Comparison of ENCODE assay signal across 2 cellular contexts in the genomic region with DNA sequence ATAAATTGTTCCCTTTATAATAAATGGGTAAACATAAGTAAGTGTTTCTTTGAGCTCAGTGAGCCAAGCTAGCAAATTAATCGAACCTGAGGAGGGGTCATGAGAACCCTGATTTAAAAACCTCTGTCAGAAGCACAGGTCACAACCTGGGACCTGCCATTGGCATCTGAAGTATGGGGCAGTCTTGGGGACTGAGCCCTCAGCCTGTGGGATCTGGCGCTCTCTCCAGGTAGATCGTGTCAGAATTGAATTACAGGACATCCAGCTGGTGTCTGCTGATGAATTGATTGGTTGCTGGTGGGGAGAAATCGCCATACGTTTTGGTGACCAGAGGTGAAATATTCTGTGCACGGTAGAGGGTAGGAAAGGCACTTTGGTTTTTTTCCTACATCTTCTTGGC.
TF ChIP-seq lines count a peak whose summit lies in the region.

No MANE protein-coding gene starts in this region.

TF ChIP-seq in GM23338, 12 proteins besides CTCF, POLR2A, EP300 and RAD21:
- no peak for TF ChIP-seq CREB1 (CRISPR knock-in tag; IDR thresholded peaks at IDR 0.05; ENCODE audit: low read depth)
- TF ChIP-seq EZH2 (IDR thresholded peaks at IDR 0.05; ENCODE audit: low read depth, unreplicated experiment), result no peak
- TF ChIP-seq, protein P1, sequence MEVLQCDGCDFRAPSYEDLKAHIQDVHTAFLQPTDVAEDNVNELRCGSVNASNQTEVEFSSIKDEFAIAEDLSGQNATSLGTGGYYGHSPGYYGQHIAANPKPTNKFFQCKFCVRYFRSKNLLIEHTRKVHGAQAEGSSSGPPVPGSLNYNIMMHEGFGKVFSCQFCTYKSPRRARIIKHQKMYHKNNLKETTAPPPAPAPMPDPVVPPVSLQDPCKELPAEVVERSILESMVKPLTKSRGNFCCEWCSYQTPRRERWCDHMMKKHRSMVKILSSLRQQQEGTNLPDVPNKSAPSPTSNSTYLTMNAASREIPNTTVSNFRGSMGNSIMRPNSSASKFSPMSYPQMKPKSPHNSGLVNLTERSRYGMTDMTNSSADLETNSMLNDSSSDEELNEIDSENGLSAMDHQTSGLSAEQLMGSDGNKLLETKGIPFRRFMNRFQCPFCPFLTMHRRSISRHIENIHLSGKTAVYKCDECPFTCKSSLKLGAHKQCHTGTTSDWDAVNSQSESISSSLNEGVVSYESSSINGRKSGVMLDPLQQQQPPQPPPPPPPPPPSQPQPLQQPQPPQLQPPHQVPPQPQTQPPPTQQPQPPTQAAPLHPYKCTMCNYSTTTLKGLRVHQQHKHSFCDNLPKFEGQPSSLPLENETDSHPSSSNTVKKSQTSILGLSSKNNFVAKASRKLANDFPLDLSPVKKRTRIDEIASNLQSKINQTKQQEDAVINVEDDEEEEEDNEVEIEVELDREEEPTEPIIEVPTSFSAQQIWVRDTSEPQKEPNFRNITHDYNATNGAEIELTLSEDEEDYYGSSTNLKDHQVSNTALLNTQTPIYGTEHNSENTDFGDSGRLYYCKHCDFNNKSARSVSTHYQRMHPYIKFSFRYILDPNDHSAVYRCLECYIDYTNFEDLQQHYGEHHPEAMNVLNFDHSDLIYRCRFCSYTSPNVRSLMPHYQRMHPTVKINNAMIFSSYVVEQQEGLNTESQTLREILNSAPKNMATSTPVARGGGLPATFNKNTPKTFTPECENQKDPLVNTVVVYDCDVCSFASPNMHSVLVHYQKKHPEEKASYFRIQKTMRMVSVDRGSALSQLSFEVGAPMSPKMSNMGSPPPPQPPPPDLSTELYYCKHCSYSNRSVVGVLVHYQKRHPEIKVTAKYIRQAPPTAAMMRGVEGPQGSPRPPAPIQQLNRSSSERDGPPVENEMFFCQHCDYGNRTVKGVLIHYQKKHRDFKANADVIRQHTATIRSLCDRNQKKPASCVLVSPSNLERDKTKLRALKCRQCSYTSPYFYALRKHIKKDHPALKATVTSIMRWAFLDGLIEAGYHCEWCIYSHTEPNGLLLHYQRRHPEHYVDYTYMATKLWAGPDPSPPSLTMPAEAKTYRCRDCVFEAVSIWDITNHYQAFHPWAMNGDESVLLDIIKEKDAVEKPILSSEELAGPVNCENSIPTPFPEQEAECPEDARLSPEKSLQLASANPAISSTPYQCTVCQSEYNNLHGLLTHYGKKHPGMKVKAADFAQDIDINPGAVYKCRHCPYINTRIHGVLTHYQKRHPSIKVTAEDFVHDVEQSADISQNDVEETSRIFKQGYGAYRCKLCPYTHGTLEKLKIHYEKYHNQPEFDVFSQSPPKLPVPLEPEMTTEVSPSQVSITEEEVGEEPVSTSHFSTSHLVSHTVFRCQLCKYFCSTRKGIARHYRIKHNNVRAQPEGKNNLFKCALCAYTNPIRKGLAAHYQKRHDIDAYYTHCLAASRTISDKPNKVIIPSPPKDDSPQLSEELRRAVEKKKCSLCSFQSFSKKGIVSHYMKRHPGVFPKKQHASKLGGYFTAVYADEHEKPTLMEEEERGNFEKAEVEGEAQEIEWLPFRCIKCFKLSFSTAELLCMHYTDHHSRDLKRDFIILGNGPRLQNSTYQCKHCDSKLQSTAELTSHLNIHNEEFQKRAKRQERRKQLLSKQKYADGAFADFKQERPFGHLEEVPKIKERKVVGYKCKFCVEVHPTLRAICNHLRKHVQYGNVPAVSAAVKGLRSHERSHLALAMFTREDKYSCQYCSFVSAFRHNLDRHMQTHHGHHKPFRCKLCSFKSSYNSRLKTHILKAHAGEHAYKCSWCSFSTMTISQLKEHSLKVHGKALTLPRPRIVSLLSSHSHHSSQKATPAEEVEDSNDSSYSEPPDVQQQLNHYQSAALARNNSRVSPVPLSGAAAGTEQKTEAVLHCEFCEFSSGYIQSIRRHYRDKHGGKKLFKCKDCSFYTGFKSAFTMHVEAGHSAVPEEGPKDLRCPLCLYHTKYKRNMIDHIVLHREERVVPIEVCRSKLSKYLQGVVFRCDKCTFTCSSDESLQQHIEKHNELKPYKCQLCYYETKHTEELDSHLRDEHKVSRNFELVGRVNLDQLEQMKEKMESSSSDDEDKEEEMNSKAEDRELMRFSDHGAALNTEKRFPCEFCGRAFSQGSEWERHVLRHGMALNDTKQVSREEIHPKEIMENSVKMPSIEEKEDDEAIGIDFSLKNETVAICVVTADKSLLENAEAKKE (CRISPR knock-in tag; IDR thresholded peaks at IDR 0.05), result no peak
- no peak for TF ChIP-seq JUNB (IDR thresholded peaks at IDR 0.05; ENCODE audit: unreplicated experiment)
- TF ChIP-seq STAT1 (IDR thresholded peaks at IDR 0.05; ENCODE audit: unreplicated experiment), result no peak
- no peak for TF ChIP-seq POLR2AphosphoS5 (IDR thresholded peaks at IDR 0.05; ENCODE audit: low read depth)
- no peak for TF ChIP-seq ZNF331 (CRISPR knock-in tag; IDR thresholded peaks at IDR 0.05; ENCODE audit: low read depth)
- no peak for TF ChIP-seq ZNF114 (CRISPR knock-in tag; IDR thresholded peaks at IDR 0.05)
- no peak for TF ChIP-seq NANOG (IDR thresholded peaks at IDR 0.05; ENCODE audit: borderline replicate concordance)
TF ChIP-seq in GM23338: peak in this region for 0.

TF ChIP-seq in H1, 55 proteins besides CTCF, POLR2A, EP300 and RAD21:
- TF ChIP-seq, protein P2, sequence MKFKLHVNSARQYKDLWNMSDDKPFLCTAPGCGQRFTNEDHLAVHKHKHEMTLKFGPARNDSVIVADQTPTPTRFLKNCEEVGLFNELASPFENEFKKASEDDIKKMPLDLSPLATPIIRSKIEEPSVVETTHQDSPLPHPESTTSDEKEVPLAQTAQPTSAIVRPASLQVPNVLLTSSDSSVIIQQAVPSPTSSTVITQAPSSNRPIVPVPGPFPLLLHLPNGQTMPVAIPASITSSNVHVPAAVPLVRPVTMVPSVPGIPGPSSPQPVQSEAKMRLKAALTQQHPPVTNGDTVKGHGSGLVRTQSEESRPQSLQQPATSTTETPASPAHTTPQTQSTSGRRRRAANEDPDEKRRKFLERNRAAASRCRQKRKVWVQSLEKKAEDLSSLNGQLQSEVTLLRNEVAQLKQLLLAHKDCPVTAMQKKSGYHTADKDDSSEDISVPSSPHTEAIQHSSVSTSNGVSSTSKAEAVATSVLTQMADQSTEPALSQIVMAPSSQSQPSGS (IDR thresholded peaks at IDR 0.05; ENCODE audit: low read length), result no peak
- no peak for TF ChIP-seq SUZ12 (IDR thresholded peaks at IDR 0.05; ENCODE audit: low read length)
- no peak for TF ChIP-seq SRF (IDR thresholded peaks at IDR 0.05; ENCODE audit: low read depth, low read length)
- no peak for TF ChIP-seq BRCA1 (IDR thresholded peaks at IDR 0.05; ENCODE audit: low read depth, low read length)
- TF ChIP-seq CTBP2 (IDR thresholded peaks at IDR 0.05; ENCODE audit: borderline replicate concordance, insufficient read depth, insufficient read length, low read length), result no peak
- TF ChIP-seq, protein P3, sequence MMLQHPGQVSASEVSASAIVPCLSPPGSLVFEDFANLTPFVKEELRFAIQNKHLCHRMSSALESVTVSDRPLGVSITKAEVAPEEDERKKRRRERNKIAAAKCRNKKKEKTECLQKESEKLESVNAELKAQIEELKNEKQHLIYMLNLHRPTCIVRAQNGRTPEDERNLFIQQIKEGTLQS (IDR thresholded peaks at IDR 0.05; ENCODE audit: insufficient read depth, low read depth, low read length), result no peak
- no peak for TF ChIP-seq GABPA (IDR thresholded peaks at IDR 0.05; ENCODE audit: borderline replicate concordance, insufficient read depth, low read length)
- no peak for TF ChIP-seq TCF12 (IDR thresholded peaks at IDR 0.05; ENCODE audit: low read depth, low read length)
- TF ChIP-seq FOSL1 (IDR thresholded peaks at IDR 0.05; ENCODE audit: insufficient read depth, low read depth, low read length), result no peak
- no peak for TF ChIP-seq BACH1 (IDR thresholded peaks at IDR 0.05; ENCODE audit: low read length)
- TF ChIP-seq, protein P4, sequence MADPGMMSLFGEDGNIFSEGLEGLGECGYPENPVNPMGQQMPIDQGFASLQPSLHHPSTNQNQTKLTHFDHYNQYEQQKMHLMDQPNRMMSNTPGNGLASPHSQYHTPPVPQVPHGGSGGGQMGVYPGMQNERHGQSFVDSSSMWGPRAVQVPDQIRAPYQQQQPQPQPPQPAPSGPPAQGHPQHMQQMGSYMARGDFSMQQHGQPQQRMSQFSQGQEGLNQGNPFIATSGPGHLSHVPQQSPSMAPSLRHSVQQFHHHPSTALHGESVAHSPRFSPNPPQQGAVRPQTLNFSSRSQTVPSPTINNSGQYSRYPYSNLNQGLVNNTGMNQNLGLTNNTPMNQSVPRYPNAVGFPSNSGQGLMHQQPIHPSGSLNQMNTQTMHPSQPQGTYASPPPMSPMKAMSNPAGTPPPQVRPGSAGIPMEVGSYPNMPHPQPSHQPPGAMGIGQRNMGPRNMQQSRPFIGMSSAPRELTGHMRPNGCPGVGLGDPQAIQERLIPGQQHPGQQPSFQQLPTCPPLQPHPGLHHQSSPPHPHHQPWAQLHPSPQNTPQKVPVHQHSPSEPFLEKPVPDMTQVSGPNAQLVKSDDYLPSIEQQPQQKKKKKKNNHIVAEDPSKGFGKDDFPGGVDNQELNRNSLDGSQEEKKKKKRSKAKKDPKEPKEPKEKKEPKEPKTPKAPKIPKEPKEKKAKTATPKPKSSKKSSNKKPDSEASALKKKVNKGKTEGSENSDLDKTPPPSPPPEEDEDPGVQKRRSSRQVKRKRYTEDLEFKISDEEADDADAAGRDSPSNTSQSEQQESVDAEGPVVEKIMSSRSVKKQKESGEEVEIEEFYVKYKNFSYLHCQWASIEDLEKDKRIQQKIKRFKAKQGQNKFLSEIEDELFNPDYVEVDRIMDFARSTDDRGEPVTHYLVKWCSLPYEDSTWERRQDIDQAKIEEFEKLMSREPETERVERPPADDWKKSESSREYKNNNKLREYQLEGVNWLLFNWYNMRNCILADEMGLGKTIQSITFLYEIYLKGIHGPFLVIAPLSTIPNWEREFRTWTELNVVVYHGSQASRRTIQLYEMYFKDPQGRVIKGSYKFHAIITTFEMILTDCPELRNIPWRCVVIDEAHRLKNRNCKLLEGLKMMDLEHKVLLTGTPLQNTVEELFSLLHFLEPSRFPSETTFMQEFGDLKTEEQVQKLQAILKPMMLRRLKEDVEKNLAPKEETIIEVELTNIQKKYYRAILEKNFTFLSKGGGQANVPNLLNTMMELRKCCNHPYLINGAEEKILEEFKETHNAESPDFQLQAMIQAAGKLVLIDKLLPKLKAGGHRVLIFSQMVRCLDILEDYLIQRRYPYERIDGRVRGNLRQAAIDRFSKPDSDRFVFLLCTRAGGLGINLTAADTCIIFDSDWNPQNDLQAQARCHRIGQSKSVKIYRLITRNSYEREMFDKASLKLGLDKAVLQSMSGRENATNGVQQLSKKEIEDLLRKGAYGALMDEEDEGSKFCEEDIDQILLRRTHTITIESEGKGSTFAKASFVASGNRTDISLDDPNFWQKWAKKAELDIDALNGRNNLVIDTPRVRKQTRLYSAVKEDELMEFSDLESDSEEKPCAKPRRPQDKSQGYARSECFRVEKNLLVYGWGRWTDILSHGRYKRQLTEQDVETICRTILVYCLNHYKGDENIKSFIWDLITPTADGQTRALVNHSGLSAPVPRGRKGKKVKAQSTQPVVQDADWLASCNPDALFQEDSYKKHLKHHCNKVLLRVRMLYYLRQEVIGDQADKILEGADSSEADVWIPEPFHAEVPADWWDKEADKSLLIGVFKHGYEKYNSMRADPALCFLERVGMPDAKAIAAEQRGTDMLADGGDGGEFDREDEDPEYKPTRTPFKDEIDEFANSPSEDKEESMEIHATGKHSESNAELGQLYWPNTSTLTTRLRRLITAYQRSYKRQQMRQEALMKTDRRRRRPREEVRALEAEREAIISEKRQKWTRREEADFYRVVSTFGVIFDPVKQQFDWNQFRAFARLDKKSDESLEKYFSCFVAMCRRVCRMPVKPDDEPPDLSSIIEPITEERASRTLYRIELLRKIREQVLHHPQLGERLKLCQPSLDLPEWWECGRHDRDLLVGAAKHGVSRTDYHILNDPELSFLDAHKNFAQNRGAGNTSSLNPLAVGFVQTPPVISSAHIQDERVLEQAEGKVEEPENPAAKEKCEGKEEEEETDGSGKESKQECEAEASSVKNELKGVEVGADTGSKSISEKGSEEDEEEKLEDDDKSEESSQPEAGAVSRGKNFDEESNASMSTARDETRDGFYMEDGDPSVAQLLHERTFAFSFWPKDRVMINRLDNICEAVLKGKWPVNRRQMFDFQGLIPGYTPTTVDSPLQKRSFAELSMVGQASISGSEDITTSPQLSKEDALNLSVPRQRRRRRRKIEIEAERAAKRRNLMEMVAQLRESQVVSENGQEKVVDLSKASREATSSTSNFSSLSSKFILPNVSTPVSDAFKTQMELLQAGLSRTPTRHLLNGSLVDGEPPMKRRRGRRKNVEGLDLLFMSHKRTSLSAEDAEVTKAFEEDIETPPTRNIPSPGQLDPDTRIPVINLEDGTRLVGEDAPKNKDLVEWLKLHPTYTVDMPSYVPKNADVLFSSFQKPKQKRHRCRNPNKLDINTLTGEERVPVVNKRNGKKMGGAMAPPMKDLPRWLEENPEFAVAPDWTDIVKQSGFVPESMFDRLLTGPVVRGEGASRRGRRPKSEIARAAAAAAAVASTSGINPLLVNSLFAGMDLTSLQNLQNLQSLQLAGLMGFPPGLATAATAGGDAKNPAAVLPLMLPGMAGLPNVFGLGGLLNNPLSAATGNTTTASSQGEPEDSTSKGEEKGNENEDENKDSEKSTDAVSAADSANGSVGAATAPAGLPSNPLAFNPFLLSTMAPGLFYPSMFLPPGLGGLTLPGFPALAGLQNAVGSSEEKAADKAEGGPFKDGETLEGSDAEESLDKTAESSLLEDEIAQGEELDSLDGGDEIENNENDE (IDR thresholded peaks at IDR 0.05; ENCODE audit: insufficient replicate concordance, low read length), result no peak
- TF ChIP-seq SIN3A (conservative IDR thresholded peaks at IDR 0.05 in 1 of 2, IDR thresholded peaks at IDR 0.05 in 1 of 2; ENCODE audit: low read depth in 1 of 2, low read length in 2 of 2), result no peak
- no peak for TF ChIP-seq GTF2F1 (IDR thresholded peaks at IDR 0.05; ENCODE audit: borderline replicate concordance, low read depth, low read length)
- no peak for TF ChIP-seq KDM4A (IDR thresholded peaks at IDR 0.05; ENCODE audit: low read depth, low read length, severe bottlenecking)
- TF ChIP-seq ZNF274 (IDR thresholded peaks at IDR 0.05; ENCODE audit: borderline replicate concordance, extremely low read depth, low read length), result no peak
- no peak for TF ChIP-seq TAF7 (optimal IDR thresholded peaks at IDR 0.05; ENCODE audit: borderline replicate concordance, low read depth, low read length)
- TF ChIP-seq RFX5 (IDR thresholded peaks at IDR 0.05; ENCODE audit: borderline replicate concordance, low read depth, low read length), result no peak
